In the genomic region with DNA sequence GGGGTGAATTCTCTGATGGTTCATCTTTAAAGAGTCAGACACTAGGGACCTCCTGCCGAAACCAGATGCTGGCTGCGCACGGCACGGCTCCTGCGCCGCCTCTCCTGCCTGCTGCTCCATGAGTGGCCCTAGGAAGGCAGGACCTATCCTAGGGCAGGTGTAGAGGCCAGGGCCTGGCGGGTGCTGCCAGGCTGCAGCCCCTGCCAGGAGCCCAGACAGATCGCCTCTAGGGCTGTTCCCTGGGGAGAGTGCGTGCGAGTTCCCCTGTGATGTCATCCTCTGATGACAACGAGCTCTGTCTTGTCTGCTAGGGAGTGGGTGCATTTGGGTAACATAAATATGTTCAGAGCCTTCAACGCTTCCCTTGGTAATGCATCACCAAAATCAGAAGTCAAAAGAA, we compare ENCODE assay signal across 24 cellular contexts. TPM values are rescaled to one million over a fixed set of nuclear protein-coding genes. Genes with fewer than 3 reads are reported as not detected.
DNase-seq lines count a peak whose midpoint lies in the region; ATAC-seq and TF ChIP-seq lines count a peak whose summit lies in the region.
"Had no signal": no experiment of that assay in that cellular context is flagged by ENCODE, and none has a peak within 500 bp of the region (broad histone marks: within the 10 kb centered on the region; RNA-seq: fewer than 3 reads in every experiment).

No MANE protein-coding gene starts in this region.

- no peaks in the 10 kb centered on the region for H3F3A ChIP-seq in neural progenitor cell (ENCODE audit: low read depth)

- no peaks in the 10 kb centered on the region for H3K4me1 ChIP-seq in neural progenitor cell
- H3K4me1 ChIP-seq in psoas muscle: no peaks in the 10 kb centered on the region
- H3K4me1 ChIP-seq: HAP-1, Peyer's patch, SJSA1 had no signal

- no peak overlapping the region for H3K4me2 ChIP-seq in neural progenitor cell
- H3K4me2 ChIP-seq: GM23338, KMS-11 had no signal

- H3K27ac ChIP-seq in RWPE1 (peak overlapping the region; percentile 33), neural progenitor cell (no peak overlapping the region), psoas muscle (no peak overlapping the region)
- H3K27ac ChIP-seq: 22Rv1, C4-2B, KMS-11, Peyer's patch, SJSA1 had no signal

- no peaks in the 10 kb centered on the region for H3K79me2 ChIP-seq in neural progenitor cell (ENCODE audit: low read depth)

- no peak overlapping the region for H3K9ac ChIP-seq in neural progenitor cell
- H3K9ac ChIP-seq: KMS-11 had no signal

- H3K36me3 ChIP-seq in neural progenitor cell: no peaks in the 10 kb centered on the region
- H3K36me3 ChIP-seq in psoas muscle (ENCODE audit: insufficient read depth in 1 of 2, low read depth in 1 of 2): peaks cover 4 to 92% of the 10 kb centered on the region in 2 donors

- H3K27me3 Mint-ChIP-seq in neural progenitor cell (ENCODE audit: insufficient read depth, low read depth): no peaks in the 10 kb centered on the region
- H3K27me3 Mint-ChIP-seq: CD8-positive, alpha-beta memory T cell had no signal

- no peak overlapping the region for H3K4me3 Mint-ChIP-seq in neural progenitor cell
- H3K4me3 Mint-ChIP-seq: CD8-positive, alpha-beta memory T cell; GM23338 had no signal

- H3K36me3 Mint-ChIP-seq in neural progenitor cell: peaks cover 27% of the 10 kb centered on the region

- ATAC-seq in HG03432 (IDR thresholded peaks at IDR 0.05; ENCODE audit: unreplicated experiment) (no peak), psoas muscle (no peak)
- ATAC-seq: GM23338 had no signal

- no peaks in the 10 kb centered on the region for H3K27me3 ChIP-seq in neural progenitor cell
- no peaks in the 10 kb centered on the region for H3K27me3 ChIP-seq in psoas muscle (ENCODE audit: insufficient read depth in 3 of 3, low read length in 2 of 3)
- H3K27me3 ChIP-seq: Peyer's patch, SJSA1 had no signal

- no peaks in the 10 kb centered on the region for H3K9me3 Mint-ChIP-seq in neural progenitor cell
- H3K9me3 Mint-ChIP-seq: CD8-positive, alpha-beta memory T cell; GM23338 had no signal

- no peaks in the 10 kb centered on the region for H3K4me1 Mint-ChIP-seq in neural progenitor cell
- H3K4me1 Mint-ChIP-seq: GM23338 had no signal

- no peaks in the 10 kb centered on the region for H4K20me1 ChIP-seq in neural progenitor cell (ENCODE audit: low read depth)

- no peak for TF ChIP-seq CTCF in NB4 (IDR thresholded peaks at IDR 0.05; ENCODE audit: low read depth, low read length)
- TF ChIP-seq CTCF in RWPE1 (conservative IDR thresholded peaks at IDR 0.05; ENCODE audit: low read depth): no peak
- TF ChIP-seq CTCF in neural progenitor cell (IDR thresholded peaks at IDR 0.05): no peak
- TF ChIP-seq CTCF in psoas muscle (IDR thresholded peaks at IDR 0.05): no peak

- H3K4me3 ChIP-seq in NB4 (ENCODE audit: low read depth, low read length) (peak overlapping the region; percentile 58), neural progenitor cell (no peak overlapping the region), psoas muscle (no peak overlapping the region)
- H3K4me3 ChIP-seq: GM23338, HAP-1, Peyer's patch, SJSA1 had no signal

- POLR2A ChIA-PET in RWPE1 (lab: Yijun Ruan, JAX; ENCODE audit: low non-redundant PET): no interaction called here

- intact Hi-C loops in psoas muscle (cut with DNase I): no loop called here

- peak overlapping the region; percentile 84 for H3K27ac Mint-ChIP-seq in neural progenitor cell
- H3K27ac Mint-ChIP-seq: GM23338 had no signal

- peak in 2 of 3 experiments; percentile 11 to 50 for DNase-seq in NCI-H1417 (lab: John Stamatoyannopoulos, UW)
- no peak for DNase-seq in NCI-H1417 treated with DMSO at 0.1 percent for 48 hours (lab: John Stamatoyannopoulos, UW)
- peak; percentile 93 for DNase-seq in NB4 (ENCODE audit: low read depth)
- no peak for DNase-seq in RWPE1 (ENCODE audit: low spot score)
- DNase-seq in neural progenitor cell (ENCODE audit: low spot score): no peak
- DNase-seq in DMS153 (lab: John Stamatoyannopoulos, UW): no peak
- no peak for DNase-seq in psoas muscle
- DNase-seq: Calu3; CD8-positive, alpha-beta memory T cell; GDM1; IMR-90; MV-4-11; NCI-H1436 treated with DMSO at 0.1 percent for 48 hours; NCI-H1930; NCI-H510A treated with DMSO at 0.1 percent for 48 hours; NCI-H748 treated with DMSO at 0.1 percent for 48 hours; Peyer's patch had no signal

- H3K9me3 ChIP-seq in neural progenitor cell (ENCODE audit: low read depth): no peaks in the 10 kb centered on the region
- no peaks in the 10 kb centered on the region for H3K9me3 ChIP-seq in psoas muscle
- H3K9me3 ChIP-seq: HAP-1, Peyer's patch, SJSA1 had no signal

- CTCF ChIA-PET in RWPE1 (lab: Yijun Ruan, JAX): interaction anchor here (0.6 kb wide), 1 partner anchor 75 kb away, joined by 3 read pairs; no protein-coding TSS in a partner anchor

- TF ChIP-seq POLR2A in NB4 (IDR thresholded peaks at IDR 0.05; ENCODE audit: extremely low read depth, insufficient read length): peak; percentile 66

- WGBS in psoas muscle, 3 donors: 89 to 92% (median 91%) methylated on average over 12 of the region's 12 CpGs

- no peak overlapping the region for H2AFZ ChIP-seq in neural progenitor cell (replicated peaks)
- H2AFZ ChIP-seq: GM23338 had no signal

RNA-seq across cellular contexts. Expression of a gene that starts 23.9 kb away (rescaled TPM):
- total RNA-seq in neural progenitor cell (ENCODE audit: low replicate concordance) (8.3 and 31.4 TPM in 2 replicates), psoas muscle (10 to 100 TPM; 16.7 to 23.9 (median 18.6) TPM)
- 10 to 100 TPM; 16.9 to 40.6 (median 33.0) TPM for polyA plus RNA-seq in psoas muscle

RNA-seq across cellular contexts. Expression of a gene that starts 32.1 kb away (rescaled TPM):
- 29.8 and 34.7 TPM in 2 replicates for total RNA-seq in neural progenitor cell (ENCODE audit: low replicate concordance)
- 10 to 100 TPM; 45.6 to 58.5 (median 55.0) TPM for total RNA-seq in psoas muscle
- polyA plus RNA-seq in psoas muscle: 10 to 100 TPM; 42.4 to 63.8 (median 54.9) TPM

RNA-seq across cellular contexts. Expression of a gene that starts 32.4 kb away (rescaled TPM):
- 20.6 and 28.0 TPM in 2 replicates for total RNA-seq in neural progenitor cell (ENCODE audit: low replicate concordance)
- 10 to 100 TPM; 10.9 to 22.1 (median 11.8) TPM for total RNA-seq in psoas muscle
- polyA plus RNA-seq in psoas muscle: 10 to 100 TPM; 11.2 to 14.3 (median 13.6) TPM

RNA-seq across cellular contexts. Expression of a gene that starts 48.5 kb away (rescaled TPM):
- total RNA-seq in neural progenitor cell (ENCODE audit: low replicate concordance) (7.7 and 40.9 TPM in 2 replicates), psoas muscle (1 to 10 TPM; 3.7 to 8.6 (median 6.0) TPM)
- polyA plus RNA-seq in psoas muscle: 1 to 10 TPM; 4.6 to 5.7 (median 4.9) TPM

Comparison
In these comparisons a context has a peak if more than half of its experiments do, and no peak if none do; other contexts are left out.
1. DNase-seq: peak in NCI-H1417 (2 of 3) and NB4 (single experiment); none in NCI-H1417 treated with DMSO at 0.1 percent for 48 hours (single experiment), RWPE1 (single experiment), neural progenitor cell (single experiment), DMS153 (single experiment) and psoas muscle (0 of 2).